In the genomic region with DNA sequence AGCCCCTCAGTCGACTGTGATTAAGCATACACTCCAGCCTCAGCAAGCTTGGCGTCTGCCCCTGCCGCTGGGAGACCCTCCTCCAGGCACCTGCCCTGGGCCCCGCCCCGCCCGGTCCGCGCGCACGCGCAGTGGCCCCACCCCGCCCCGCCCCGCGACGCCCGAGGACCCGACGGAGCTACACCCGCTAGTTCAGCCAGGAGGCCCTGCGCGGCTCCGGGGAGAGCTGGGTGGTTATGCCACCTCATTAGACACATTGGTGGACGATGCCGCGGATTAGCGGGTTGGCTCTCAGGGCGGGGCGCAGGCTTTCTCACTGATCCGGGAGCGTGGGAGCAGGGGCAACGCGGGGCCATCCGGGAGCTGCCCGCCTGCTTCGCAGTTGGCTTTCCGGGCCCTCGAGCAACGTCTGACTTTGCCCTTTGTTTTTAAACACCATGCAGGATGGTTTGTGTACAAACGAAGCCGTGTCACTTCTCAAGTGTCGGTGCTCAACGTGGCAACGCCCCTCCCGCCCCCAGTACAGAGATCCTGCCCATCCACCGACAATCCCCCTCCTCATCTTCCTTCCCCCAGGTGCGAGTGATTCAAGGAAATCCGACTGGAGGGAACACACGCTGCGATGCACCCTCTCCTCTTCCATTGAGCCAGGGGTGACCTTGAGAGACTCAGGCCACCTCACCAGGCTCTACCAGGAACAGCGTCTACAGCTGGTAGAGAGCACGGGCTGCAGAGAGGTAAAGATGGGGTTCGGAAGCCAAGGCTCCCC, we compare ENCODE assay signal across 9 cellular contexts.
DNase-seq lines count a peak whose midpoint lies in the region; ATAC-seq, FAIRE-seq and TF ChIP-seq lines count a peak whose summit lies in the region.
"Had no signal": no experiment of that assay in that cellular context is flagged by ENCODE, and none has a peak within 500 bp of the region (broad histone marks: within the 10 kb centered on the region; RNA-seq: fewer than 3 reads in every experiment).

No MANE protein-coding gene starts in this region.

- H3K9me3 ChIP-seq in A673 (ENCODE audit: low read depth, low read length, poor library complexity, severe bottlenecking): no peaks in the 10 kb centered on the region
- peaks cover 5 to 6% of the 10 kb centered on the region in 2 experiments; a peak in 1 of 4 replicates for H3K9me3 ChIP-seq in H1 (ENCODE audit: insufficient read depth in 2 of 2, low read depth in 1 of 2, low read length in 1 of 2)

- H3K4me1 ChIP-seq in A673 (ENCODE audit: insufficient read depth, low read length, poor library complexity, severe bottlenecking) (no peaks in the 10 kb centered on the region), H1 (replicated peaks in 1 of 4; ENCODE audit: control insufficient read depth in 3 of 4, insufficient read depth in 4 of 4, low read length in 3 of 4) (peaks cover 5 to 13% (median 5%) of the 10 kb centered on the region in 4 experiments)

- no peak overlapping the region for H3K56ac ChIP-seq in H1 (replicated peaks; ENCODE audit: insufficient read length, low read depth, low read length)

- no peak overlapping the region for H2BK5ac ChIP-seq in H1 (ENCODE audit: low read depth, low read length)

- peak; percentile 62 for DNase-seq in A673 (ENCODE audit: low spot score)
- DNase-seq in NCI-H2227 treated with DMSO at 0.1 percent for 48 hours (lab: John Stamatoyannopoulos, UW): peak; percentile 75
- peak; percentile 18 for DNase-seq in activated CD8-positive, alpha-beta memory T cell treated with anti-CD3 and anti-CD28 coated beads, Interleukin-2, amount 50 U/mL, for 24 hours (ENCODE audit: extremely low read depth)
- DNase-seq in H1 (ENCODE audit: low read depth in 1 of 2, low spot score in 2 of 2): peak in 1 of 2 experiments; percentile 82
- peak; percentile 43 for DNase-seq in mucosa of gallbladder (ENCODE audit: low spot score)
- peak; percentile 45 to 55 for DNase-seq in stimulated activated CD8-positive, alpha-beta memory T cell treated with anti-CD3 and anti-CD28 coated beads, Interleukin-2, amount 100 ng/mL, for 48 hours (ENCODE audit: low read depth in 2 of 2)

- H3K79me1 ChIP-seq in H1 (ENCODE audit: low read depth, low read length): no peaks in the 10 kb centered on the region

- H3K18ac ChIP-seq in H1 (ENCODE audit: extremely low read depth, low read length): peak overlapping the region; percentile 93

- H3K36me3 ChIP-seq in A673 (ENCODE audit: insufficient read depth, low read length, poor library complexity, severe bottlenecking) (no peaks in the 10 kb centered on the region), H1 (ENCODE audit: control insufficient read depth in 2 of 4, insufficient read depth in 4 of 4, low read length in 3 of 4) (no peaks in the 10 kb centered on the region)

- no peaks in the 10 kb centered on the region for H3K79me2 ChIP-seq in H1 (ENCODE audit: control insufficient read depth in 1 of 2, insufficient read depth in 2 of 2, low read length in 2 of 2)

- H3K4me3 ChIP-seq in A673 (ENCODE audit: low read depth, low read length, poor library complexity, severe bottlenecking): peak overlapping the region; percentile 46
- H3K4me3 ChIP-seq in H1 (ENCODE audit: extremely low read depth in 1 of 4, insufficient read depth in 2 of 4, low read depth in 3 of 4, low read length in 4 of 4): peak overlapping the region; percentile 29 to 60 (median 38)

- H3K14ac ChIP-seq in H1 (ENCODE audit: insufficient read length): no peak overlapping the region

- H3K4ac ChIP-seq in H1 (replicated peaks; ENCODE audit: insufficient read length, low read depth, low read length): no peak overlapping the region

- no peak for TF ChIP-seq RAD21 in H1 (IDR thresholded peaks at IDR 0.05 in 1 of 2, conservative IDR thresholded peaks at IDR 0.05 in 1 of 2; ENCODE audit: low read depth in 2 of 2, low read length in 2 of 2)

- no peak overlapping the region for H3K23ac ChIP-seq in H1 (ENCODE audit: insufficient read length)

- intact Hi-C loops in A673 (cut with micrococcal nuclease; ENCODE audit: unreplicated experiment): no loop called here

- CTCF ChIA-PET in A673 (lab: Charles Lee) (interaction anchor here (0.6 kb wide), 1 partner anchor 149 kb away, joined by 5 read pairs; no protein-coding TSS in a partner anchor), H1 (lab: Charles Lee; ENCODE audit: partially characterized antibody) (interaction anchor here (0.6 to 2.2 kb wide), 8 partner anchors 13 to 364 kb away, joined by 3 to 9 read pairs (median 4); no protein-coding TSS in a partner anchor)

- no peaks in the 10 kb centered on the region for H4K20me1 ChIP-seq in H1 (replicated peaks in 1 of 2; ENCODE audit: control insufficient read depth in 1 of 2, insufficient read depth in 2 of 2, low read length in 2 of 2)

- FAIRE-seq in H1 (lab: Jason Lieb, UNC): no peak
- FAIRE-seq: G401.6 had no signal

- peak overlapping the region; percentile 98 for H2AFZ ChIP-seq in H1 (ENCODE audit: low read length)

- peak overlapping the region; percentile 7; the same call in 1 of the 2 replicates for H2BK15ac ChIP-seq in H1 (ENCODE audit: low read length)

- no peak overlapping the region for H2BK120ac ChIP-seq in H1 (replicated peaks; ENCODE audit: low read depth, low read length)

- no TSS peak for BruUV-seq in A673 (replicated peaks; lab: Mats Ljungman, UMichigan)

- peak overlapping the region; percentile 82 to 84 for H3K4me2 ChIP-seq in H1 (ENCODE audit: insufficient read depth in 1 of 2, low read depth in 2 of 2, low read length in 2 of 2)

- H3K27me3 ChIP-seq in A673 (replicated peaks; ENCODE audit: insufficient read depth, low read depth, low read length, poor library complexity): no peaks in the 10 kb centered on the region
- peaks cover 0 to 14% (median 13%) of the 10 kb centered on the region in 4 experiments; a peak in 5 of 7 replicates for H3K27me3 ChIP-seq in H1 (replicated peaks in 1 of 4; ENCODE audit: control insufficient read depth in 3 of 4, extremely low read depth in 1 of 4, insufficient read depth in 3 of 4, low read length in 3 of 4)

- H2AK5ac ChIP-seq in H1 (ENCODE audit: low read depth, low read length): no peak overlapping the region

- H4K5ac ChIP-seq in H1 (ENCODE audit: insufficient read length, low read depth, low read length): no peak overlapping the region

- peak overlapping the region; percentile 75; the same call in 1 of the 2 replicates for H2BK12ac ChIP-seq in H1 (ENCODE audit: low read depth, low read length)

- ATAC-seq in GM21447 (IDR thresholded peaks at IDR 0.05; ENCODE audit: unreplicated experiment): peak; percentile 57
- no peak for ATAC-seq in GM19397 (IDR thresholded peaks at IDR 0.05; ENCODE audit: unreplicated experiment)

- TF ChIP-seq CTCF in A673 (conservative IDR thresholded peaks at IDR 0.05; ENCODE audit: low read depth, low read length) (no peak), H1 (IDR thresholded peaks at IDR 0.05; ENCODE audit: control extremely low read depth in 1 of 3, insufficient read depth in 1 of 3, low read depth in 1 of 3, low read length in 3 of 3) (0 out of 4 replicates have a peak, but pooled peaks of 1 of the 3 experiments have one; percentile 8)

- peak overlapping the region in 1 of 4 experiments; percentile 37; a peak in 4 of 7 replicates for H3K9ac ChIP-seq in H1 (replicated peaks in 1 of 4; ENCODE audit: extremely low read depth in 1 of 4, low read depth in 3 of 4, low read length in 3 of 4)

- WGBS in H1 (ENCODE audit: extremely low coverage in 1 of 2, insufficient coverage in 1 of 2, insufficient read length in 1 of 2, insufficient replicate concordance in 2 of 2, low coverage in 1 of 2, low lambda C conversion rate in 2 of 2, missing lambda C conversion rate in 1 of 2), 2 experiments: 40% methylated on average over 20 of the region's 53 CpGs; no CpG with 5 or more reads in 1 of the 2 experiments

- TF ChIP-seq POLR2A in H1 (IDR thresholded peaks at IDR 0.05; ENCODE audit: control extremely low read depth in 1 of 2, low read depth in 2 of 2, low read length in 2 of 2): no peak; a peak in 1 of 3 replicates

- H4K8ac ChIP-seq in H1 (ENCODE audit: extremely low read depth, insufficient read depth, low read length): peak overlapping the region; percentile 88

- H4K91ac ChIP-seq in H1 (replicated peaks; ENCODE audit: insufficient read length, low read length): peak overlapping the region; percentile 84

- H3K27ac ChIP-seq in A673 (ENCODE audit: low read depth, low read length, poor library complexity, severe bottlenecking): no peak overlapping the region
- no peak overlapping the region for H3K27ac ChIP-seq in H1 (ENCODE audit: low read depth, low read length)

- peaks cover 7% of the 10 kb centered on the region; the same call in 1 of the 2 replicates for H3K23me2 ChIP-seq in H1 (ENCODE audit: low read depth, low read length)

- H2BK20ac ChIP-seq in H1 (ENCODE audit: low read length): no peak overlapping the region

- POLR2A ChIA-PET in A673 (lab: Charles Lee; ENCODE audit: low non-redundant PET): no interaction called here
- POLR2A ChIA-PET in H1 (lab: Charles Lee; ENCODE audit: partially characterized antibody): interaction anchor here (1.4 to 2.4 kb wide), 2 partner anchors 16 to 31 kb away, joined by 4 to 9 read pairs; no protein-coding TSS in a partner anchor

- TF ChIP-seq EP300 in H1 (IDR thresholded peaks at IDR 0.05; ENCODE audit: borderline replicate concordance in 1 of 2, low read depth in 2 of 2, low read length in 2 of 2): no peak

TF ChIP-seq in H1, 55 proteins besides CTCF, POLR2A, EP300 and RAD21 (continues in another document):
- TF ChIP-seq ASH2L (IDR thresholded peaks at IDR 0.05; ENCODE audit: low read length): peak; percentile 79
- peak; percentile 23; the same call in 1 of the 2 replicates for TF ChIP-seq POLR2AphosphoS5 (IDR thresholded peaks at IDR 0.05; ENCODE audit: low read depth, low read length)
- TF ChIP-seq CTBP2 (IDR thresholded peaks at IDR 0.05; ENCODE audit: borderline replicate concordance, insufficient read depth, insufficient read length, low read length): no peak
- TF ChIP-seq GABPA (IDR thresholded peaks at IDR 0.05; ENCODE audit: borderline replicate concordance, insufficient read depth, low read length): no peak
- no peak for TF ChIP-seq CEBPB (IDR thresholded peaks at IDR 0.05; ENCODE audit: low read depth, low read length)
- TF ChIP-seq YY1 (IDR thresholded peaks at IDR 0.05; ENCODE audit: low read depth, low read length): no peak
- no peak for TF ChIP-seq KDM5A (IDR thresholded peaks at IDR 0.05; ENCODE audit: low read length)
- TF ChIP-seq TBP (IDR thresholded peaks at IDR 0.05; ENCODE audit: low read depth, low read length): 0 out of 2 replicates have a peak, but pooled peaks have one; percentile 18
- no peak for TF ChIP-seq POU5F1 (IDR thresholded peaks at IDR 0.05; ENCODE audit: low read depth, low read length)
- no peak for TF ChIP-seq SP2 (IDR thresholded peaks at IDR 0.05; ENCODE audit: low read length)
- TF ChIP-seq TAF1 (IDR thresholded peaks at IDR 0.05; ENCODE audit: low read depth, low read length): 0 out of 2 replicates have a peak, but pooled peaks have one; percentile 43
- no peak for TF ChIP-seq CHD1 (IDR thresholded peaks at IDR 0.05; ENCODE audit: low read depth, low read length)
- no peak for TF ChIP-seq SAP30 (IDR thresholded peaks at IDR 0.05; ENCODE audit: insufficient read depth, insufficient replicate concordance, low read length)
- peak; percentile 79 for TF ChIP-seq KDM4A (IDR thresholded peaks at IDR 0.05; ENCODE audit: low read depth, low read length, severe bottlenecking)
